In genomic region chr1:8020032-8020431, GRCh38 we compare ENCODE assay signal across 8 cellular contexts. TPM values are rescaled to one million over a fixed set of nuclear protein-coding genes. Genes with fewer than 3 reads are reported as not detected.
A peak's percentile ranks its signal among the peaks of the same experiment; 100 is the strongest.
DNase-seq lines count a peak whose midpoint lies in the region; ATAC-seq and TF ChIP-seq lines count a peak whose summit lies in the region.

No MANE protein-coding gene starts in this region.

- peak; percentile 35 for DNase-seq in H4 (ENCODE audit: low spot score)
- DNase-seq in RPMI7951 (ENCODE audit: low read depth), result peak; percentile 54
- peak; percentile 64 for DNase-seq in fibroblast of pulmonary artery (ENCODE audit: low read depth)
- peak; percentile 27 for DNase-seq in pulmonary artery endothelial cell (ENCODE audit: low read depth, low spot score)
- DNase-seq in GM13977 (ENCODE audit: low spot score), result no peak
- DNase-seq in activated CD4-positive, alpha-beta T cell treated with anti-CD3 and anti-CD28 coated beads for 1 hour, result no peak
- DNase-seq in occipital lobe (lab: John Stamatoyannopoulos, UW), result no peak

- TF ChIP-seq CTCF in fibroblast of pulmonary artery (IDR thresholded peaks at IDR 0.05; ENCODE audit: low read length, missing control alignments) (no peak), GM13977 (IDR thresholded peaks at IDR 0.05; ENCODE audit: extremely low read depth, insufficient read depth, missing control alignments) (no peak)

- no peak overlapping the region for H3K4me3 ChIP-seq in fibroblast of pulmonary artery (replicated peaks; ENCODE audit: low read depth, low read length)

- in situ Hi-C loops in GM13977 (cut with MboI; ENCODE audit: low pct_unique_long_range_greater_than_20kb, low sequenced_read_pairs, unreplicated experiment), result no loop called here

- ATAC-seq in GM18502 (IDR thresholded peaks at IDR 0.05; ENCODE audit: poor library complexity, unreplicated experiment), result no peak

RNA-seq across cellular contexts. Expression of gene ERRFI1, which starts 6.1 kb away (rescaled TPM):
- total RNA-seq in H4 (2014; rRNA removed; shearing (Covaris generic)), result 70.3 and 78.3 TPM in 2 replicates
- total RNA-seq in RPMI7951 (2014; rRNA removed; shearing (Covaris generic)), result 87.4 and 99.4 TPM in 2 replicates
- total RNA-seq in pulmonary artery endothelial cell (42.6 and 51.0 TPM in 2 replicates), occipital lobe (19.7 TPM)

RNA-seq across cellular contexts. Expression of gene PARK7, which starts 58.5 kb away (rescaled TPM):
- total RNA-seq in H4 (2014; rRNA removed; shearing (Covaris generic)), result 192 and 237 TPM in 2 replicates
- total RNA-seq in RPMI7951 (2014; rRNA removed; shearing (Covaris generic)), result 382 and 422 TPM in 2 replicates
- total RNA-seq in pulmonary artery endothelial cell (234 and 248 TPM in 2 replicates), occipital lobe (112 TPM)

Comparison
In these comparisons a context has a peak if more than half of its experiments do, and no peak if none do; other contexts are left out.
1. DNase-seq: peak in H4 (single experiment), RPMI7951 (single experiment), fibroblast of pulmonary artery (single experiment) and pulmonary artery endothelial cell (single experiment); none in GM13977 (single experiment), activated CD4-positive, alpha-beta T cell treated with anti-CD3 and anti-CD28 coated beads for 1 hour (single experiment) and occipital lobe (single experiment).